Comparison of ENCODE assay signal across 8 cellular contexts in the genomic region with DNA sequence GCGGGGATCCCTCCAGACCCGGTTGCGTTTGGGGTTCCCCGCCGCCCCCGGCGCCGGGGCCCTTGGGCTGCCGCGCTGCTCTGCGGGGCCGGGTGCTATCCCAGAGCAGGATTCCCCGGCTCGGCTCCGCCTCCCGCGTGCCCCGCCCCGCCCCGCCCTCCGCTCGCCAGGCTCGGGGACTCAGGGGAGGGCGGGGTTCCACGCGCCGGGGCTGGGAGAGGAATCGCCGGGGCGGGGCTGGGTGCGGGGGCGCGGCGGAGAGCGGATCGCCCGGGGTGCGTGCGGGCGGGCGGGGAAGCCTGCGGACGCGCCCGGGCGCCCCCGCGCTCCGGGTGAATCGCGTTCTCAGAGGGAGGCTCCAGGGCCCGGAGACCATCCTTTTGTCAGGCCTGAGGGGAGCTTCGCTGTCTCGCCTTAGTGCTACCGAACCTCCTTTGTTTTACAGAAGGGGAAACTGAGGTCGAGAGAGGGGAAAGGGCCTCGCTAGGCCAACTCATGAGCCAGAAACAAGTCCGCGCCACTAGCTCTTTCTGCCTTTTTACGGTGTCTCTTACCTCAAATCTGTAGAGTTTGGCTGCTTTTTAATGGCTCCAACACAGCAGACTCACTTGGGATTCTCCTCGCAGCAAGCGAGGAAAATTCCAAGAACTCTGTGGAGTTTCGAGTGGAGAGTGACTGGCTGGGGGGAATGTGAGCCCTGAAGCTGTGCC. TPM values are rescaled to one million over a fixed set of nuclear protein-coding genes. Genes with fewer than 3 reads are reported as not detected.
A peak's percentile ranks its signal among the peaks of the same experiment; 100 is the strongest.
DNase-seq lines count a peak whose midpoint lies in the region; ATAC-seq and TF ChIP-seq lines count a peak whose summit lies in the region.

TMEM158 (minus strand) TSS at position 82 of the 710 bp plus-strand sequence. CDS start 260 bp downstream, outside the sequence.

- no peaks in the 10 kb centered on the region for H4K20me1 ChIP-seq in GM23248 (ENCODE audit: insufficient read depth)

- TF ChIP-seq CTCF in colonic mucosa (IDR thresholded peaks at IDR 0.05): no peak

- no peaks in the 10 kb centered on the region for H3K9me3 ChIP-seq in GM23248 (ENCODE audit: low read depth)
- no peaks in the 10 kb centered on the region for H3K9me3 ChIP-seq in colonic mucosa

- peak; percentile 94 for ATAC-seq in left lobe of liver

- no peaks in the 10 kb centered on the region for H3K9me2 ChIP-seq in GM23248 (ENCODE audit: insufficient read depth)

- DNase-seq in EH (ENCODE audit: low read depth) (peak; percentile 81), GM23248 (peak; percentile 92), NCI-H1048 (lab: John Stamatoyannopoulos, UW) (peak; percentile 28), colonic mucosa (peak; percentile 93), left lobe of liver (ENCODE audit: low spot score) (peak; percentile 85), GDM1 (lab: John Stamatoyannopoulos, UW) (no peak)
- DNase-seq in activated CD4-positive, alpha-beta T cell treated with anti-CD3 and anti-CD28 coated beads for 48 hours: peak; percentile 79
- peak; percentile 75 to 87 for DNase-seq in stimulated activated CD4-positive, alpha-beta T cell treated with anti-CD3 and anti-CD28 coated beads, Interleukin-1b, Interleukin-23, amount 100 ng/mL, for 4 hours (ENCODE audit: low read depth in 2 of 2)

- H2AFZ ChIP-seq in GM23248: peak within 1 kb of the TSS; percentile 88

- H3K4me1 ChIP-seq in GM23248 (ENCODE audit: insufficient read depth) (0 out of 2 replicates have a peak, but pooled peaks cover 11% of the 10 kb centered on the region), colonic mucosa (peaks cover 4% of the 10 kb centered on the region)

- H3K36me3 ChIP-seq in GM23248 (ENCODE audit: low read depth) (no peaks in the 10 kb centered on the region), colonic mucosa (no peaks in the 10 kb centered on the region)

- peak within 1 kb of the TSS; percentile 97 for H3K4me2 ChIP-seq in GM23248 (ENCODE audit: unreplicated experiment)

- peaks cover 32% of the 10 kb centered on the region for H3K79me2 ChIP-seq in GM23248 (ENCODE audit: insufficient read depth)

- intact Hi-C loops in colonic mucosa (cut with DNase I): loop anchor here (5.0 to 10.0 kb wide), 2 partner anchors 271 to 438 kb away; no protein-coding TSS in a partner anchor

- H3K27ac ChIP-seq in GM23248: peak within 1 kb of the TSS; percentile 29; the same call in 1 of the 2 replicates
- peak within 1 kb of the TSS; percentile 3 for H3K27ac ChIP-seq in colonic mucosa

- WGBS in GM23248 (ENCODE audit: low coverage in 1 of 2, low lambda C conversion rate in 2 of 2, missing lambda C conversion rate in 2 of 2), 2 experiments: 5 to 18% methylated on average over 13 to 57 of the region's 63 CpGs

- in situ Hi-C loops in GM23248 (cut with MboI): no loop called here

- peaks cover 11% of the 10 kb centered on the region; the same call in 1 of the 2 replicates for H3F3A ChIP-seq in GM23248 (ENCODE audit: insufficient read depth)

- H3K4me3 ChIP-seq in GM23248 (peak within 1 kb of the TSS; percentile 93), colonic mucosa (peak within 1 kb of the TSS; percentile 45)

- H3K27me3 ChIP-seq in GM23248 (replicated peaks; ENCODE audit: insufficient read depth) (no peaks in the 10 kb centered on the region), colonic mucosa (peaks cover 20% of the 10 kb centered on the region)

- H3K9ac ChIP-seq in GM23248 (peak within 1 kb of the TSS; percentile 77), colonic mucosa (ENCODE audit: low read depth in 2 of 2, low read length in 2 of 2) (peak within 1 kb of the TSS; percentile 56 to 61)

RNA-seq across cellular contexts. Expression of gene TMEM158, which starts in this region (rescaled TPM):
- 24.4 and 33.0 TPM in 2 replicates for total RNA-seq in GM23248 (2014; rRNA removed; shearing (Covaris generic))
- polyA plus RNA-seq in GM23248 (2016; fragmentation: Nextera tagmentation; extraction: Ambion mirVana): 3.3 and 4.5 TPM in 2 replicates
- total RNA-seq in colonic mucosa: 1 to 10 TPM; 2.3 to 8.2 TPM
- total RNA-seq in left lobe of liver: 1.1 TPM
